23 cellular contexts compared by ENCODE assay signal in genomic region chr1:86695400-86695799, GRCh38. TPM values are rescaled to one million over a fixed set of nuclear protein-coding genes. Genes with fewer than 3 reads are reported as not detected.
DNase-seq lines count a peak whose midpoint lies in the region; ATAC-seq and TF ChIP-seq lines count a peak whose summit lies in the region.
"Had no signal": no experiment of that assay in that cellular context is flagged by ENCODE, and none has a peak within 500 bp of the region (broad histone marks: within the 10 kb centered on the region; RNA-seq: fewer than 3 reads in every experiment).

No MANE protein-coding gene starts in this region.

- H3K36me3 ChIP-seq in effector memory CD4-positive, alpha-beta T cell (ENCODE audit: control insufficient read depth, insufficient read depth, low read length) = no peaks in the 10 kb centered on the region
- H3K36me3 ChIP-seq: BE2C, Peyer's patch, SJCRH30 had no signal

- no peak overlapping the region for H3K27ac ChIP-seq in foreskin keratinocyte
- no peak overlapping the region for H3K27ac ChIP-seq in effector memory CD4-positive, alpha-beta T cell (ENCODE audit: insufficient read depth, low read length, poor library complexity, severe bottlenecking)
- H3K27ac ChIP-seq: Peyer's patch, SJCRH30 had no signal

- H3K27me3 ChIP-seq in foreskin keratinocyte = no peaks in the 10 kb centered on the region
- H3K27me3 ChIP-seq in effector memory CD4-positive, alpha-beta T cell (replicated peaks; ENCODE audit: control insufficient read depth, insufficient read depth, low read length, poor library complexity, severe bottlenecking) = no peaks in the 10 kb centered on the region
- H3K27me3 ChIP-seq: BE2C, Peyer's patch, SJCRH30 had no signal

- ATAC-seq in foreskin keratinocyte = peak; percentile 36
- ATAC-seq in HG03354 (IDR thresholded peaks at IDR 0.05; ENCODE audit: poor library complexity, severe bottlenecking, unreplicated experiment) = no peak
- ATAC-seq: K562 had no signal

- in situ Hi-C loops in astrocyte of the spinal cord (cut with HindIII; ENCODE audit: low sequenced_read_pairs) = no loop called here

- H3K4me1 ChIP-seq in foreskin keratinocyte = peaks cover 7% of the 10 kb centered on the region
- no peaks in the 10 kb centered on the region for H3K4me1 ChIP-seq in effector memory CD4-positive, alpha-beta T cell (ENCODE audit: control insufficient read depth, insufficient read depth, low read length, poor library complexity, severe bottlenecking)
- H3K4me1 ChIP-seq: BE2C, Peyer's patch, SJCRH30 had no signal

- DNase-seq in EH (ENCODE audit: low read depth) (peak; percentile 16), LoVo (ENCODE audit: low spot score) (peak; percentile 20), astrocyte of the spinal cord (ENCODE audit: low read depth, low spot score) (peak; percentile 30), foreskin keratinocyte (peak in 1 of 2 donors; percentile 25), NCI-H1048 (lab: John Stamatoyannopoulos, UW) (no peak), activated gamma-delta T cell treated with Interleukin-2 at 50 U/mL for 16 hours (no peak)
- DNase-seq in effector memory CD4-positive, alpha-beta T cell = no peak
- DNase-seq: BE2C; DND-41; GDM1; HFFc6; MM.1S; NCI-H1092; NCI-H1436 treated with DMSO at 0.1 percent for 48 hours; NCI-H2029; NCI-H2227 treated with DMSO at 0.1 percent for 48 hours; NCI-H510A treated with DMSO at 0.1 percent for 48 hours; NCI-H774; NK-92 treated with Interleukin-12 subunit alpha and Interleukin-12 subunit beta, amount 100 ng/mL, for 24 hours; Peyer's patch; SJCRH30 had no signal

- no peak overlapping the region for H3K4me3 ChIP-seq in astrocyte of the spinal cord (ENCODE audit: low read depth, low read length)
- H3K4me3 ChIP-seq in effector memory CD4-positive, alpha-beta T cell (ENCODE audit: insufficient read depth, low read depth, low read length, poor library complexity, severe bottlenecking) = no peak overlapping the region
- H3K4me3 ChIP-seq: K562, Peyer's patch, SJCRH30 had no signal

- no peak for TF ChIP-seq CTCF in astrocyte of the spinal cord (IDR thresholded peaks at IDR 0.05; ENCODE audit: low read depth, low read length)
- TF ChIP-seq CTCF in foreskin keratinocyte (conservative IDR thresholded peaks at IDR 0.05) = no peak

- H3K9me3 ChIP-seq in effector memory CD4-positive, alpha-beta T cell (ENCODE audit: control insufficient read depth, low read length) = no peaks in the 10 kb centered on the region
- H3K9me3 ChIP-seq: BE2C, Peyer's patch, SJCRH30 had no signal

RNA-seq across cellular contexts. Expression of gene SH3GLB1, which starts 9.0 kb away (rescaled TPM):
- 65.5 and 71.6 TPM in 2 replicates for total RNA-seq in foreskin keratinocyte
- 57.0 and 58.4 TPM in 2 replicates for polyA plus RNA-seq in foreskin keratinocyte

Comparison
In these comparisons a context has a peak if more than half of its experiments do, and no peak if none do; other contexts are left out.
1. DNase-seq: peak in EH (single experiment), LoVo (single experiment) and astrocyte of the spinal cord (single experiment); none in NCI-H1048 (single experiment), effector memory CD4-positive, alpha-beta T cell (0 of 3) and activated gamma-delta T cell treated with Interleukin-2 at 50 U/mL for 16 hours (single experiment).